In the genomic region with DNA sequence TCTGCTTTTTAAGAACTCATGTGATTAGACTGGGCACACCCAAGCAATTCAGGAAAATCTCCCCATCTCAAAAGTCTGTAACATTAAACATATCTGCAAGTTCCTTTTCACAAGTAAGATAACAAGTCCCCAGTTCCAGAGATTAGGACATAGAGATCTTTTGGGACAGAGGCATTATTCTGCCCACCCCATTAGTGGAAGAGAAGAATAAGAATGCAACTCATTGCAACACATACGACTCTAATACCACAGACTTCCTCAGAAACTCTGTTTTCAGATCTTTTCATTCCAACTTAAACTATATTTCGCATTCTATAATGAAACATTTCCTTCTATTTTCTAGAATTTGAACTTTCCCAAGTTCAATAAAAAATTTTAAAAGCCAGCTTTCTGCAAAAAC, we compare ENCODE assay signal across 9 cellular contexts.
DNase-seq lines count a peak whose midpoint lies in the region; ATAC-seq and TF ChIP-seq lines count a peak whose summit lies in the region.
"Had no signal": no experiment of that assay in that cellular context is flagged by ENCODE, and none has a peak within 500 bp of the region (broad histone marks: within the 10 kb centered on the region; RNA-seq: fewer than 3 reads in every experiment).

No MANE protein-coding gene starts in this region.

- H3K4me1 ChIP-seq in HEK293 (ENCODE audit: control insufficient read depth, insufficient read depth, low read length) (peaks cover 58% of the 10 kb centered on the region), stomach (peaks cover 0 to 55% (median 34%) of the 10 kb centered on the region in 4 donors)

- TF ChIP-seq POLR2A in stomach (IDR thresholded peaks at IDR 0.05) = no peak

- no peaks in the 10 kb centered on the region for H3K27me3 ChIP-seq in stomach

- no peak overlapping the region for H3K4me3 ChIP-seq in HEK293 (ENCODE audit: low read depth, low read length)
- no peak overlapping the region for H3K4me3 ChIP-seq in stomach

- CTCF ChIA-PET in HEK293 (lab: Yijun Ruan, JAX) = interaction anchor here (0.9 kb wide), 1 partner anchor 81 kb away, joined by 3 read pairs; no protein-coding TSS in a partner anchor

- DNase-seq in iris pigment epithelial cell (ENCODE audit: low read depth) (peak; percentile 44), stomach (no peak), T-helper 9 cell (no peak), NCI-H510A treated with DMSO at 0.1 percent for 48 hours (lab: John Stamatoyannopoulos, UW) (no peak), cortex of kidney (lab: John Stamatoyannopoulos, UW) (no peak), omental fat pad (ENCODE audit: low spot score) (no peak)
- DNase-seq: stimulated activated CD8-positive, alpha-beta memory T cell treated with anti-CD3 and anti-CD28 coated beads, Interleukin-4, amount 100 ng/mL, for 48 hours had no signal

- H3K9me3 ChIP-seq in HEK293 (ENCODE audit: control insufficient read depth, insufficient read depth, low read depth, low read length) = no peaks in the 10 kb centered on the region
- H3K9me3 ChIP-seq in stomach = no peaks in the 10 kb centered on the region

- H3K27ac ChIP-seq in HEK293 (ENCODE audit: extremely low read depth, low read depth, low read length) (peak overlapping the region; percentile 61), VCaP (peak overlapping the region; percentile 75), stomach (peak overlapping the region in 3 of 5 donors; percentile 7 to 50 (median 23))

- WGBS in stomach, 5 donors = 54 to 66% (median 60%) methylated on average over 2 of the region's 2 CpGs

- POLR2A ChIA-PET in HEK293 (lab: Yijun Ruan, JAX) = no interaction called here

- TF ChIP-seq CTCF in HEK293 (tag by site-specific recombination; IDR thresholded peaks at IDR 0.05) = no peak
- TF ChIP-seq CTCF in VCaP (conservative IDR thresholded peaks at IDR 0.05) = no peak
- TF ChIP-seq CTCF in stomach (IDR thresholded peaks at IDR 0.05) = no peak
- TF ChIP-seq CTCF in omental fat pad (IDR thresholded peaks at IDR 0.05) = no peak

- intact Hi-C loops in stomach (cut with DNase I; ENCODE audit: low total_unique reads) = no loop called here

- no peaks in the 10 kb centered on the region for H3K36me3 ChIP-seq in HEK293 (ENCODE audit: control insufficient read depth in 2 of 2, insufficient read depth in 1 of 2, low read length in 2 of 2)
- no peaks in the 10 kb centered on the region for H3K36me3 ChIP-seq in stomach

- TF ChIP-seq EP300 in stomach (IDR thresholded peaks at IDR 0.05) = no peak

- ATAC-seq in omental fat pad (ENCODE audit: low FRiP score) = no peak

TF ChIP-seq in HEK293, 187 proteins besides CTCF, POLR2A, EP300 and RAD21:
- TF ChIP-seq, protein P1, sequence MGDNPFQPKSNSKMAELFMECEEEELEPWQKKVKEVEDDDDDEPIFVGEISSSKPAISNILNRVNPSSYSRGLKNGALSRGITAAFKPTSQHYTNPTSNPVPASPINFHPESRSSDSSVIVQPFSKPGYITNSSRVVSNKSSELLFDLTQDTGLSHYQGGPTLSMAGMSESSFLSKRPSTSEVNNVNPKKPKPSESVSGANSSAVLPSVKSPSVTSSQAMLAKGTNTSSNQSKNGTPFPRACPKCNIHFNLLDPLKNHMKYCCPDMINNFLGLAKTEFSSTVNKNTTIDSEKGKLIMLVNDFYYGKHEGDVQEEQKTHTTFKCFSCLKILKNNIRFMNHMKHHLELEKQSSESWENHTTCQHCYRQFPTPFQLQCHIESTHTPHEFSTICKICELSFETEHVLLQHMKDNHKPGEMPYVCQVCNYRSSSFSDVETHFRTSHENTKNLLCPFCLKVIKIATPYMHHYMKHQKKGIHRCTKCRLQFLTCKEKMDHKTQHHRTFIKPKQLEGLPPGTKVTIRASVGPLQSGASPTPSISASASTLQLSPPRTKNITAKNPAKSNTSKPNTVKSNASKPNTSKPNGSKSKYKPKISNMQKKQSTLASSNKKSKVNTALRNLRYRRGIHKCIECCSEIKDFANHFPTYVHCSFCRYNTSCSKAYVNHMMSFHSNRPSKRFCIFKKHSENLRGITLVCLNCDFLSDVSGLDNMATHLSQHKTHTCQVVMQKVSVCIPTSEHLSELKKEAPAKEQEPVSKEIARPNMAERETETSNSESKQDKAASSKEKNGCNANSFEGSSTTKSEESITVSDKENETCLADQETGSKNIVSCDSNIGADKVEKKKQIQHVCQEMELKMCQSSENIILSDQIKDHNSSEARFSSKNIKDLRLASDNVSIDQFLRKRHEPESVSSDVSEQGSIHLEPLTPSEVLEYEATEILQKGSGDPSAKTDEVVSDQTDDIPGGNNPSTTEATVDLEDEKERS (tag by site-specific recombination; IDR thresholded peaks at IDR 0.05) = no peak
- TF ChIP-seq ZBTB8A (tag by site-specific recombination; IDR thresholded peaks at IDR 0.05) = no peak
- TF ChIP-seq ZNF169 (tag by site-specific recombination; IDR thresholded peaks at IDR 0.05) = no peak
- no peak for TF ChIP-seq ZNF138 (tag by site-specific recombination; IDR thresholded peaks at IDR 0.05; ENCODE audit: borderline replicate concordance)
- TF ChIP-seq PRDM1 (tag by site-specific recombination; IDR thresholded peaks at IDR 0.05) = no peak
- no peak for TF ChIP-seq ZNF768 (tag by site-specific recombination; IDR thresholded peaks at IDR 0.05)
- TF ChIP-seq, protein P2, sequence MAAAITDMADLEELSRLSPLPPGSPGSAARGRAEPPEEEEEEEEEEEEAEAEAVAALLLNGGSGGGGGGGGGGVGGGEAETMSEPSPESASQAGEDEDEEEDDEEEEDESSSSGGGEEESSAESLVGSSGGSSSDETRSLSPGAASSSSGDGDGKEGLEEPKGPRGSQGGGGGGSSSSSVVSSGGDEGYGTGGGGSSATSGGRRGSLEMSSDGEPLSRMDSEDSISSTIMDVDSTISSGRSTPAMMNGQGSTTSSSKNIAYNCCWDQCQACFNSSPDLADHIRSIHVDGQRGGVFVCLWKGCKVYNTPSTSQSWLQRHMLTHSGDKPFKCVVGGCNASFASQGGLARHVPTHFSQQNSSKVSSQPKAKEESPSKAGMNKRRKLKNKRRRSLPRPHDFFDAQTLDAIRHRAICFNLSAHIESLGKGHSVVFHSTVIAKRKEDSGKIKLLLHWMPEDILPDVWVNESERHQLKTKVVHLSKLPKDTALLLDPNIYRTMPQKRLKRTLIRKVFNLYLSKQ (tag by site-specific recombination; IDR thresholded peaks at IDR 0.05; ENCODE audit: borderline replicate concordance) = no peak
- TF ChIP-seq, protein P3, sequence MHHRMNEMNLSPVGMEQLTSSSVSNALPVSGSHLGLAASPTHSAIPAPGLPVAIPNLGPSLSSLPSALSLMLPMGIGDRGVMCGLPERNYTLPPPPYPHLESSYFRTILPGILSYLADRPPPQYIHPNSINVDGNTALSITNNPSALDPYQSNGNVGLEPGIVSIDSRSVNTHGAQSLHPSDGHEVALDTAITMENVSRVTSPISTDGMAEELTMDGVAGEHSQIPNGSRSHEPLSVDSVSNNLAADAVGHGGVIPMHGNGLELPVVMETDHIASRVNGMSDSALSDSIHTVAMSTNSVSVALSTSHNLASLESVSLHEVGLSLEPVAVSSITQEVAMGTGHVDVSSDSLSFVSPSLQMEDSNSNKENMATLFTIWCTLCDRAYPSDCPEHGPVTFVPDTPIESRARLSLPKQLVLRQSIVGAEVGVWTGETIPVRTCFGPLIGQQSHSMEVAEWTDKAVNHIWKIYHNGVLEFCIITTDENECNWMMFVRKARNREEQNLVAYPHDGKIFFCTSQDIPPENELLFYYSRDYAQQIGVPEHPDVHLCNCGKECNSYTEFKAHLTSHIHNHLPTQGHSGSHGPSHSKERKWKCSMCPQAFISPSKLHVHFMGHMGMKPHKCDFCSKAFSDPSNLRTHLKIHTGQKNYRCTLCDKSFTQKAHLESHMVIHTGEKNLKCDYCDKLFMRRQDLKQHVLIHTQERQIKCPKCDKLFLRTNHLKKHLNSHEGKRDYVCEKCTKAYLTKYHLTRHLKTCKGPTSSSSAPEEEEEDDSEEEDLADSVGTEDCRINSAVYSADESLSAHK (tag by site-specific recombination; IDR thresholded peaks at IDR 0.05) = no peak
- TF ChIP-seq ZNF311 (tag by site-specific recombination; IDR thresholded peaks at IDR 0.05; ENCODE audit: borderline replicate concordance) = no peak
- TF ChIP-seq MZF1 (tag by site-specific recombination; IDR thresholded peaks at IDR 0.05; ENCODE audit: borderline replicate concordance) = no peak
- TF ChIP-seq, protein P4, sequence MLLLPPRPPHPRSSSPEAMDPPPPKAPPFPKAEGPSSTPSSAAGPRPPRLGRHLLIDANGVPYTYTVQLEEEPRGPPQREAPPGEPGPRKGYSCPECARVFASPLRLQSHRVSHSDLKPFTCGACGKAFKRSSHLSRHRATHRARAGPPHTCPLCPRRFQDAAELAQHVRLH (tag by site-specific recombination; IDR thresholded peaks at IDR 0.05) = no peak
- TF ChIP-seq, protein P5, sequence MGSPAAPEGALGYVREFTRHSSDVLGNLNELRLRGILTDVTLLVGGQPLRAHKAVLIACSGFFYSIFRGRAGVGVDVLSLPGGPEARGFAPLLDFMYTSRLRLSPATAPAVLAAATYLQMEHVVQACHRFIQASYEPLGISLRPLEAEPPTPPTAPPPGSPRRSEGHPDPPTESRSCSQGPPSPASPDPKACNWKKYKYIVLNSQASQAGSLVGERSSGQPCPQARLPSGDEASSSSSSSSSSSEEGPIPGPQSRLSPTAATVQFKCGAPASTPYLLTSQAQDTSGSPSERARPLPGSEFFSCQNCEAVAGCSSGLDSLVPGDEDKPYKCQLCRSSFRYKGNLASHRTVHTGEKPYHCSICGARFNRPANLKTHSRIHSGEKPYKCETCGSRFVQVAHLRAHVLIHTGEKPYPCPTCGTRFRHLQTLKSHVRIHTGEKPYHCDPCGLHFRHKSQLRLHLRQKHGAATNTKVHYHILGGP (tag by site-specific recombination; IDR thresholded peaks at IDR 0.05) = no peak
- no peak for TF ChIP-seq ZBTB20 (tag by site-specific recombination; IDR thresholded peaks at IDR 0.05)
- no peak for TF ChIP-seq ZNF529 (tag by site-specific recombination; IDR thresholded peaks at IDR 0.05; ENCODE audit: insufficient replicate concordance)

Comparison
In these comparisons a context has a peak if more than half of its experiments do, and no peak if none do; other contexts are left out.
1. H3K27ac ChIP-seq: peak in every context shown above with its lines; median percentile 75 in VCaP; 61 in HEK293; 23 in stomach.